ENCODE assay signal across 8 cellular contexts in genomic region chr5:172453986-172454354, GRCh38. TPM values are rescaled to one million over a fixed set of nuclear protein-coding genes. Genes with fewer than 3 reads are reported as not detected.
A peak's percentile ranks its signal among the peaks of the same experiment; 100 is the strongest.
DNase-seq lines count a peak whose midpoint lies in the region; ATAC-seq and TF ChIP-seq lines count a peak whose summit lies in the region.

No MANE protein-coding gene starts in this region.

- no peak for TF ChIP-seq CTCF in parathyroid adenoma (IDR thresholded peaks at IDR 0.05)

- H3K9ac ChIP-seq in parathyroid adenoma: no peak overlapping the region

- POLR2A ChIA-PET in activated CD4-positive, alpha-beta memory T cell treated with anti-CD3 and anti-CD28 coated beads, Interleukin-2, amount 10 ng/mL, durations not matched to agents 7 days and 5 days (lab: Charles Lee): no interaction called here

- H3K4me1 ChIP-seq in parathyroid adenoma: no peaks in the 10 kb centered on the region

- H2AFZ ChIP-seq in parathyroid adenoma: peak overlapping the region; percentile 89

- H3K27me3 ChIP-seq in H7 (ENCODE audit: control insufficient read depth, insufficient read depth, low read length): no peaks in the 10 kb centered on the region
- no peaks in the 10 kb centered on the region for H3K27me3 ChIP-seq in parathyroid adenoma (ENCODE audit: control insufficient read depth, insufficient read depth, low read length)

- H3K27ac Mint-ChIP-seq in activated CD4-positive, alpha-beta memory T cell treated with anti-CD3 and anti-CD28 coated beads, Interleukin-2, amount 10 ng/mL, durations not matched to agents 7 days and 5 days: no peak overlapping the region

- peaks cover 13% of the 10 kb centered on the region for H3K4me1 Mint-ChIP-seq in activated CD4-positive, alpha-beta memory T cell treated with anti-CD3 and anti-CD28 coated beads, Interleukin-2, amount 10 ng/mL, durations not matched to agents 7 days and 5 days

- CTCF ChIA-PET in activated CD4-positive, alpha-beta memory T cell treated with anti-CD3 and anti-CD28 coated beads, Interleukin-2, amount 10 ng/mL, durations not matched to agents 7 days and 5 days (lab: Charles Lee): no interaction called here

- ATAC-seq in Right ventricle myocardium superior (ENCODE audit: poor library complexity) (peak; percentile 20), GM18520 (IDR thresholded peaks at IDR 0.05; ENCODE audit: unreplicated experiment) (no peak)

- no peaks in the 10 kb centered on the region for H3K9me3 Mint-ChIP-seq in activated CD4-positive, alpha-beta memory T cell treated with anti-CD3 and anti-CD28 coated beads, Interleukin-2, amount 10 ng/mL, durations not matched to agents 7 days and 5 days

- peak overlapping the region; percentile 51 for H3K4me2 ChIP-seq in parathyroid adenoma (ENCODE audit: low read length)

- peak overlapping the region; percentile 27 for H3K27ac ChIP-seq in parathyroid adenoma

- H3K36me3 Mint-ChIP-seq in activated CD4-positive, alpha-beta memory T cell treated with anti-CD3 and anti-CD28 coated beads, Interleukin-2, amount 10 ng/mL, durations not matched to agents 7 days and 5 days (ENCODE audit: low read depth): no peaks in the 10 kb centered on the region

- H3K4me3 Mint-ChIP-seq in activated CD4-positive, alpha-beta memory T cell treated with anti-CD3 and anti-CD28 coated beads, Interleukin-2, amount 10 ng/mL, durations not matched to agents 7 days and 5 days: peak overlapping the region; percentile 38

- peak; percentile 50 for DNase-seq in AG08396 (ENCODE audit: low spot score)
- DNase-seq in H7: peak; percentile 89
- peak; percentile 20 for DNase-seq in activated CD4-positive, alpha-beta memory T cell treated with anti-CD3 and anti-CD28 coated beads, Interleukin-2, amount 10 ng/mL, durations not matched to agents 7 days and 5 days
- DNase-seq in Right ventricle myocardium superior: no peak
- DNase-seq in NCI-H128 (lab: John Stamatoyannopoulos, UW; ENCODE audit: unreplicated experiment): no peak
- no peak for DNase-seq in activated CD8-positive, alpha-beta memory T cell treated with anti-CD3 and anti-CD28 coated beads for 24 hours

- peak overlapping the region; percentile 92 for H3K4me3 ChIP-seq in H7 (ENCODE audit: insufficient read depth, low read depth, low read length)
- H3K4me3 ChIP-seq in parathyroid adenoma (ENCODE audit: low read depth, low read length): peak overlapping the region; percentile 17

- H3K9me3 ChIP-seq in parathyroid adenoma (ENCODE audit: control insufficient read depth, low read length): no peaks in the 10 kb centered on the region

- intact Hi-C loops in Right ventricle myocardium superior (cut with DNase I): no loop called here

- H3K36me3 ChIP-seq in H7 (replicated peaks; ENCODE audit: control insufficient read depth, insufficient read depth, low read length) (peaks cover 2% of the 10 kb centered on the region), parathyroid adenoma (ENCODE audit: control insufficient read depth, insufficient read depth, low read length) (no peaks in the 10 kb centered on the region)

- H3K79me2 ChIP-seq in parathyroid adenoma: peaks cover 2% of the 10 kb centered on the region

- H3K27me3 Mint-ChIP-seq in activated CD4-positive, alpha-beta memory T cell treated with anti-CD3 and anti-CD28 coated beads, Interleukin-2, amount 10 ng/mL, durations not matched to agents 7 days and 5 days: peaks cover 59% of the 10 kb centered on the region

RNA-seq across cellular contexts. Expression of gene SH3PXD2B, which starts 0.4 kb away (rescaled TPM):
- total RNA-seq in H7 (2014; rRNA removed; shearing (Covaris generic)): 36.7 and 47.7 TPM in 2 replicates
- total RNA-seq in activated CD4-positive, alpha-beta memory T cell treated with anti-CD3 and anti-CD28 coated beads, Interleukin-2, amount 10 ng/mL, durations not matched to agents 7 days and 5 days: under 1 TPM; 0.25 TPM
- 5.3 TPM for total RNA-seq in Right ventricle myocardium superior

Comparison
In these comparisons a context has a peak if more than half of its experiments do, and no peak if none do; other contexts are left out.
1. DNase-seq: peak in AG08396 (single experiment), H7 (single experiment) and activated CD4-positive, alpha-beta memory T cell treated with anti-CD3 and anti-CD28 coated beads, Interleukin-2, amount 10 ng/mL, durations not matched to agents 7 days and 5 days (single experiment); none in Right ventricle myocardium superior (single experiment), NCI-H128 (single experiment) and activated CD8-positive, alpha-beta memory T cell treated with anti-CD3 and anti-CD28 coated beads for 24 hours (single experiment).